Comparison of ENCODE assay signal across 20 cellular contexts in the genomic region with DNA sequence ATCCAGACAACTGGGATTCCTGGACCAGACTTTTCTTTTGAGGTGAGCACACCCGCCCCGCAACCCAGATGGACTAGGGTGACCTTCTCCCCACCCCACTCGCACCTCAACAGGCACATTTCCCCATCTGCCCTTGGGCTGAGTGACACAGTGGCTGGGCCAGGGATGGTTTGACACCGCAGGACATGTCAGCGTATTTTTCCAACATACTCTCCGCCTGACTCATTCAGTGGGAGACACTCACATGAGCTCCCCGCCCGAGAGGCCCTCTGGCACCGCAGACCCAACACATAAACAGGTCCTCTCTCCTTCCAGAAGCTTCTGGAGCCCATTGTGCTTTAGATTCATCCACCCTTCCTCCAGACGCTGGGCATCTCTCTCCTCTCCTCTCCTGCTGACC.
DNase-seq lines count a peak whose midpoint lies in the region; ATAC-seq and TF ChIP-seq lines count a peak whose summit lies in the region.
"Had no signal": no experiment of that assay in that cellular context is flagged by ENCODE, and none has a peak within 500 bp of the region (broad histone marks: within the 10 kb centered on the region; RNA-seq: fewer than 3 reads in every experiment).

No MANE protein-coding gene starts in this region.

- H3K18ac ChIP-seq in mesenchymal stem cell (ENCODE audit: low read depth in 1 of 2, low read length in 2 of 2), result no peak overlapping the region

- no peak overlapping the region for H4K91ac ChIP-seq in mesenchymal stem cell (ENCODE audit: low read length)

- H3K27ac ChIP-seq in mesenchymal stem cell (ENCODE audit: low read length, poor library complexity, severe bottlenecking) (no peak overlapping the region), testis (no peak overlapping the region)
- H3K27ac ChIP-seq: gastroesophageal sphincter, lower lobe of right lung, psoas muscle had no signal

- H3K9ac ChIP-seq in mesenchymal stem cell (ENCODE audit: low read length), result no peak overlapping the region

- H4K8ac ChIP-seq in mesenchymal stem cell (ENCODE audit: low read length), result no peak overlapping the region

- H3K9me3 ChIP-seq in mesenchymal stem cell (ENCODE audit: control insufficient read depth, low read length), result peaks cover 5% of the 10 kb centered on the region
- H3K9me3 ChIP-seq in testis, result no peaks in the 10 kb centered on the region
- H3K9me3 ChIP-seq: gastroesophageal sphincter, lower lobe of right lung, psoas muscle had no signal

- H2AK5ac ChIP-seq in mesenchymal stem cell (ENCODE audit: low read length, severe bottlenecking), result no peak overlapping the region

- peak overlapping the region in 1 of 2 experiments; percentile 74 for H3K14ac ChIP-seq in mesenchymal stem cell (ENCODE audit: low read length in 2 of 2)

- no peaks in the 10 kb centered on the region for H3K36me3 ChIP-seq in mesenchymal stem cell (ENCODE audit: control insufficient read depth in 1 of 2, insufficient read depth in 2 of 2, low read depth in 1 of 2, low read length in 2 of 2)
- no peaks in the 10 kb centered on the region for H3K36me3 ChIP-seq in testis (ENCODE audit: low read depth, missing control alignments)
- H3K36me3 ChIP-seq: gastroesophageal sphincter, lower lobe of right lung had no signal

- peaks cover 10% of the 10 kb centered on the region for H3K36me3 Mint-ChIP-seq in HFFc6 (ENCODE audit: low read depth)
- H3K36me3 Mint-ChIP-seq: naive thymus-derived CD4-positive, alpha-beta T cell had no signal

- peak overlapping the region in 1 of 2 experiments; percentile 85 for H2BK12ac ChIP-seq in mesenchymal stem cell (ENCODE audit: low read length in 2 of 2)

- H2AFZ ChIP-seq in mesenchymal stem cell (ENCODE audit: low read depth, low read length), result no peak overlapping the region

- H3K4me3 Mint-ChIP-seq in HFFc6, result peak overlapping the region; percentile 48; the same call in 1 of the 2 replicates
- H3K4me3 Mint-ChIP-seq: activated T-cell treated with anti-CD3 and anti-CD28 coated beads, Interleukin-2, amount 50 U/mL, for 24 hours; naive thymus-derived CD4-positive, alpha-beta T cell; stimulated activated naive CD8-positive, alpha-beta T cell treated with anti-CD3 and anti-CD28 coated beads, Interleukin-15, Interleukin-2, amounts not matched to agents 100 ng/mL and 50 ng/mL, for 24 hours had no signal

- H3K4me3 ChIP-seq in mesenchymal stem cell (ENCODE audit: insufficient read depth in 1 of 2, low read depth in 1 of 2, low read length in 2 of 2) (no peak overlapping the region), testis (no peak overlapping the region)
- H3K4me3 ChIP-seq: gastroesophageal sphincter, lower lobe of right lung, psoas muscle had no signal

- H3K27ac Mint-ChIP-seq in HFFc6, result peak overlapping the region; percentile 70
- H3K27ac Mint-ChIP-seq: activated T-cell treated with anti-CD3 and anti-CD28 coated beads, Interleukin-2, amount 50 U/mL, for 24 hours; stimulated activated naive CD8-positive, alpha-beta T cell treated with anti-CD3 and anti-CD28 coated beads, Interleukin-15, Interleukin-2, amounts not matched to agents 100 ng/mL and 50 ng/mL, for 24 hours had no signal

- DNase-seq in AG20443 (ENCODE audit: low spot score) (peak; percentile 69), HFFc6 (peak; percentile 84), astrocyte of the hippocampus (ENCODE audit: low read depth, low spot score) (peak; percentile 70), mesenchymal stem cell (peak; percentile 82), testis (no peak), cerebellum (ENCODE audit: low spot score) (no peak)
- no peak for DNase-seq in stimulated activated naive CD4-positive, alpha-beta T cell treated with Interleukin-2 at 50 U/mL for 16 hours (lab: John Stamatoyannopoulos, UW)
- DNase-seq: activated CD4-positive, alpha-beta T cell treated with anti-CD3 and anti-CD28 coated beads, Interleukin-2, amount 50 U/mL, for 4 hours; activated T-cell treated with anti-CD3 and anti-CD28 coated beads, Interleukin-2, amount 50 U/mL, for 24 hours; cerebellar nuclear complex; GF-D8; lower lobe of right lung; MM.1S; naive thymus-derived CD4-positive, alpha-beta T cell; NCI-H2029 treated with DMSO at 0.1 percent for 48 hours; psoas muscle; stimulated activated CD4-positive, alpha-beta T cell treated with anti-CD3 and anti-CD28 coated beads, Interleukin-15, amount 100 ng/mL, for 24 hours had no signal

- TF ChIP-seq CTCF in HFFc6 (IDR thresholded peaks at IDR 0.05), result no peak
- TF ChIP-seq CTCF in testis (IDR thresholded peaks at IDR 0.05), result no peak

- peaks cover 12% of the 10 kb centered on the region for H3K4me1 ChIP-seq in mesenchymal stem cell (ENCODE audit: control insufficient read depth, insufficient read depth, low read depth, low read length)
- H3K4me1 ChIP-seq in testis, result peaks cover 7% of the 10 kb centered on the region
- H3K4me1 ChIP-seq: lower lobe of right lung, psoas muscle had no signal

- WGBS in mesenchymal stem cell, result 58% methylated on average over 10 of the region's 10 CpGs
- WGBS in testis, 2 donors, result 89 to 91% methylated on average over 10 of the region's 10 CpGs

- no peak for ATAC-seq in HG03342 (IDR thresholded peaks at IDR 0.05; ENCODE audit: unreplicated experiment)
- ATAC-seq: naive thymus-derived CD4-positive, alpha-beta T cell had no signal

- TF ChIP-seq POLR2A in testis (IDR thresholded peaks at IDR 0.05), result no peak

- no peak overlapping the region for H3K4me2 ChIP-seq in mesenchymal stem cell (ENCODE audit: low read length, poor library complexity, severe bottlenecking)

- H2BK15ac ChIP-seq in mesenchymal stem cell (ENCODE audit: low read depth, poor library complexity, severe bottlenecking), result no peak overlapping the region

- no peak overlapping the region for H3K23ac ChIP-seq in mesenchymal stem cell (ENCODE audit: low read length in 2 of 2)

- intact Hi-C loops in testis (cut with DNase I; ENCODE audit: low total_unique reads), result no loop called here

- no peak overlapping the region for H2BK5ac ChIP-seq in mesenchymal stem cell (ENCODE audit: low read depth, low read length, poor library complexity, severe bottlenecking)

- H2BK120ac ChIP-seq in mesenchymal stem cell (ENCODE audit: low read depth, low read length), result no peak overlapping the region

- H3K27me3 Mint-ChIP-seq in HFFc6 (ENCODE audit: insufficient read depth), result peaks cover 3% of the 10 kb centered on the region; the same call in 1 of the 2 replicates

- peaks cover 0 to 5% of the 10 kb centered on the region in 2 experiments for H3K27me3 ChIP-seq in mesenchymal stem cell (ENCODE audit: control insufficient read depth in 1 of 2, insufficient read depth in 1 of 2, low read length in 2 of 2)
- H3K27me3 ChIP-seq in testis, result no peaks in the 10 kb centered on the region
- H3K27me3 ChIP-seq: gastroesophageal sphincter had no signal

- peaks cover 41% of the 10 kb centered on the region for H3K4me1 Mint-ChIP-seq in HFFc6 (ENCODE audit: low read depth)

- no peak overlapping the region for H3K4ac ChIP-seq in mesenchymal stem cell (ENCODE audit: low read depth in 1 of 2, low read length in 2 of 2)

- peaks cover 17% of the 10 kb centered on the region for H3K9me3 Mint-ChIP-seq in HFFc6
- H3K9me3 Mint-ChIP-seq: activated T-cell treated with anti-CD3 and anti-CD28 coated beads, Interleukin-2, amount 50 U/mL, for 24 hours; naive thymus-derived CD4-positive, alpha-beta T cell; stimulated activated naive CD8-positive, alpha-beta T cell treated with anti-CD3 and anti-CD28 coated beads, Interleukin-15, Interleukin-2, amounts not matched to agents 100 ng/mL and 50 ng/mL, for 24 hours had no signal

- no peaks in the 10 kb centered on the region for H3K79me1 ChIP-seq in mesenchymal stem cell (replicated peaks; ENCODE audit: low read length, poor library complexity, severe bottlenecking)

Comparison
In these comparisons a context has a peak if more than half of its experiments do, and no peak if none do; other contexts are left out.
1. DNase-seq: peak in AG20443 (single experiment), HFFc6 (single experiment), astrocyte of the hippocampus (single experiment) and mesenchymal stem cell (single experiment); none in testis (single experiment), cerebellum (single experiment) and stimulated activated naive CD4-positive, alpha-beta T cell treated with Interleukin-2 at 50 U/mL for 16 hours (single experiment).